Comparison of ENCODE assay signal across 9 cellular contexts in genomic region chr3:195226900-195227447, GRCh38. TPM values are rescaled to one million over a fixed set of nuclear protein-coding genes. Genes with fewer than 3 reads are reported as not detected.
DNase-seq lines count a peak whose midpoint lies in the region; ATAC-seq and TF ChIP-seq lines count a peak whose summit lies in the region.
"Had no signal": no experiment of that assay in that cellular context is flagged by ENCODE, and none has a peak within 500 bp of the region (broad histone marks: within the 10 kb centered on the region; RNA-seq: fewer than 3 reads in every experiment).

No MANE protein-coding gene starts in this region.

- H3K4me2 ChIP-seq in PC-9 = no peak overlapping the region

- POLR2A ChIA-PET in PC-9 (lab: Charles Lee; ENCODE audit: unreplicated experiment) = no interaction called here

- ATAC-seq in sciatic nerve (no peak), GM18870 (IDR thresholded peaks at IDR 0.05; ENCODE audit: unreplicated experiment) (no peak)

- intact Hi-C loops in PC-9 (cut with micrococcal nuclease; ENCODE audit: unreplicated experiment) = no loop called here
- intact Hi-C loops in esophagus muscularis mucosa (cut with DNase I) = no loop called here
- intact Hi-C loops in posterior vena cava (cut with DNase I) = no loop called here
- intact Hi-C loops in sciatic nerve (cut with DNase I) = no loop called here

- no peak overlapping the region for H2AFZ ChIP-seq in PC-9

- DNase-seq in DMS 273 (lab: John Stamatoyannopoulos, UW; ENCODE audit: unreplicated experiment) = peak; percentile 34
- DNase-seq in DMS 273 treated with DMSO at 0.1 percent for 48 hours (lab: John Stamatoyannopoulos, UW) = no peak
- DNase-seq in PC-9 = no peak
- DNase-seq in esophagus muscularis mucosa (ENCODE audit: extremely low spot score) = peak; percentile 62
- peak; percentile 73 for DNase-seq in posterior vena cava (ENCODE audit: low spot score)
- DNase-seq in cerebellar cortex (ENCODE audit: low spot score) = no peak
- no peak for DNase-seq in sciatic nerve (ENCODE audit: low spot score)
- DNase-seq: 8988T had no signal

- TF ChIP-seq EP300 in esophagus muscularis mucosa (IDR thresholded peaks at IDR 0.05) = no peak

- H3K4me1 ChIP-seq in PC-9 (replicated peaks; ENCODE audit: insufficient read depth) (no peaks in the 10 kb centered on the region), esophagus muscularis mucosa (peaks cover 23 to 32% (median 28%) of the 10 kb centered on the region in 4 donors)

- no peaks in the 10 kb centered on the region for H3K9me3 ChIP-seq in PC-9 (ENCODE audit: insufficient read depth, low read depth)
- no peaks in the 10 kb centered on the region for H3K9me3 ChIP-seq in esophagus muscularis mucosa

- TF ChIP-seq POLR2A in esophagus muscularis mucosa (IDR thresholded peaks at IDR 0.05; ENCODE audit: low read depth) = no peak

- H3K9me2 ChIP-seq in PC-9 (ENCODE audit: insufficient read depth) = no peaks in the 10 kb centered on the region

- H3K79me2 ChIP-seq in PC-9 (ENCODE audit: low read depth) = no peaks in the 10 kb centered on the region

- H3K4me3 ChIP-seq in PC-9 (no peak overlapping the region), esophagus muscularis mucosa (no peak overlapping the region)

- no peaks in the 10 kb centered on the region for H4K20me1 ChIP-seq in PC-9 (ENCODE audit: insufficient read depth)

- no peaks in the 10 kb centered on the region for H3K27me3 ChIP-seq in PC-9 (ENCODE audit: insufficient read depth, low read depth)
- no peaks in the 10 kb centered on the region for H3K27me3 ChIP-seq in esophagus muscularis mucosa

- H3K27ac ChIP-seq in PC-9 = no peak overlapping the region
- no peak overlapping the region for H3K27ac ChIP-seq in esophagus muscularis mucosa (replicated peaks in 1 of 4)

- 70% methylated on average over 9 of the region's 9 CpGs for WGBS in esophagus muscularis mucosa

- H3K36me3 ChIP-seq in PC-9 (ENCODE audit: low read depth) (no peaks in the 10 kb centered on the region), esophagus muscularis mucosa (peaks cover 0 to 11% (median 3%) of the 10 kb centered on the region in 4 donors)

- no peaks in the 10 kb centered on the region; the same call in 1 of the 2 replicates for H3F3A ChIP-seq in PC-9 (ENCODE audit: insufficient read depth, low read depth)

- BruUV-seq in PC-9 (replicated peaks; lab: Mats Ljungman, UMichigan) = no TSS peak

- CTCF ChIA-PET in PC-9 (lab: Charles Lee) = no interaction called here

- TF ChIP-seq CTCF in PC-9 (conservative IDR thresholded peaks at IDR 0.05) (0 out of 2 replicates have a peak, but pooled peaks have one; percentile 22), esophagus muscularis mucosa (IDR thresholded peaks at IDR 0.05) (peak in 1 of 3 experiments; percentile 29)

RNA-seq across cellular contexts. Expression of gene XXYLT1, which starts 44.0 kb away (rescaled TPM):
- total RNA-seq in PC-9 (2021) (13.3 and 14.6 TPM in 2 replicates), esophagus muscularis mucosa (10 to 100 TPM in 3 of 4 donors, 1 to 10 TPM in 1; 8.8 to 18.5 (median 13.9) TPM), posterior vena cava (10 to 100 TPM; 11.3 to 15.7 TPM), sciatic nerve (11.0 TPM)

Comparison
In these comparisons a context has a peak if more than half of its experiments do, and no peak if none do; other contexts are left out.
1. DNase-seq: peak in DMS 273 (single experiment), esophagus muscularis mucosa (single experiment) and posterior vena cava (single experiment); none in DMS 273 treated with DMSO at 0.1 percent for 48 hours (single experiment), PC-9 (0 of 2), cerebellar cortex (single experiment) and sciatic nerve (single experiment).